ENCODE assay signal across 1 cellular context in genomic region chr9:136678034-136678433, GRCh38.
TF ChIP-seq lines count a peak whose summit lies in the region.

No MANE protein-coding gene starts in this region.

TF ChIP-seq in K562, 482 proteins besides CTCF, POLR2A, EP300 and RAD21:
- TF ChIP-seq KDM5B (IDR thresholded peaks at IDR 0.05; ENCODE audit: insufficient replicate concordance, low read depth, low read length) (no peak), HDAC2 (IDR thresholded peaks at IDR 0.05) (no peak), POLR2G (IDR thresholded peaks at IDR 0.05; ENCODE audit: low read depth, low read length) (0 out of 2 replicates have a peak, but pooled peaks have one; percentile 47)
